Comparison of ENCODE assay signal across 8 cellular contexts in genomic region chr6:36838896-36839818, GRCh38. TPM values are rescaled to one million over a fixed set of nuclear protein-coding genes. Genes with fewer than 3 reads are reported as not detected.
DNase-seq lines count a peak whose midpoint lies in the region; ATAC-seq, FAIRE-seq and TF ChIP-seq lines count a peak whose summit lies in the region.

Gene CPNE5, minus strand, starts transcription at chr6:36839444. Its CDS starts 67 bp downstream, at chr6:36839377.

- H4K20me1 ChIP-seq in BLaER1 = peaks cover 42% of the 10 kb centered on the region

- H3K36me3 ChIP-seq in BLaER1 (no peaks in the 10 kb centered on the region), MG63 (no peaks in the 10 kb centered on the region), colonic mucosa (no peaks in the 10 kb centered on the region), muscle layer of duodenum (ENCODE audit: control insufficient read depth in 1 of 2, insufficient read depth in 2 of 2, low read length in 2 of 2) (no peaks in the 10 kb centered on the region)

- H3K27ac ChIP-seq in BLaER1 = no peak within 1 kb of the TSS
- no peak within 1 kb of the TSS for H3K27ac ChIP-seq in colonic mucosa
- H3K27ac ChIP-seq in muscle layer of duodenum (ENCODE audit: low read length) = no peak within 1 kb of the TSS

- ATAC-seq in GM19035 (IDR thresholded peaks at IDR 0.05; ENCODE audit: unreplicated experiment) (no peak), GM19351 (IDR thresholded peaks at IDR 0.05; ENCODE audit: unreplicated experiment) (no peak), GM19463 (IDR thresholded peaks at IDR 0.05; ENCODE audit: unreplicated experiment) (no peak)

- peak within 1 kb of the TSS; percentile 64 for H3K4me3 ChIP-seq in BLaER1
- peak within 1 kb of the TSS; percentile 36 for H3K4me3 ChIP-seq in MG63
- peak within 1 kb of the TSS; percentile 42 for H3K4me3 ChIP-seq in colonic mucosa
- H3K4me3 ChIP-seq in muscle layer of duodenum (ENCODE audit: low read depth in 1 of 2, low read length in 2 of 2) = peak within 1 kb of the TSS; percentile 37 to 66

- intact Hi-C loops in colonic mucosa (cut with DNase I) = no loop called here

- no peak for TF ChIP-seq POLR2A in H54 (IDR thresholded peaks at IDR 0.05; ENCODE audit: low read depth, low read length)

- H3K27me3 ChIP-seq in BLaER1 (peaks cover 69% of the 10 kb centered on the region), MG63 (0 out of 2 replicates have a peak, but pooled peaks cover 2% of the 10 kb centered on the region), colonic mucosa (peaks cover 15% of the 10 kb centered on the region), muscle layer of duodenum (ENCODE audit: low read depth, low read length) (peaks cover 20% of the 10 kb centered on the region)

- H3K4me1 ChIP-seq in BLaER1 (peaks cover 31% of the 10 kb centered on the region), colonic mucosa (no peaks in the 10 kb centered on the region), muscle layer of duodenum (ENCODE audit: control insufficient read depth in 1 of 2, insufficient read depth in 2 of 2, low read length in 2 of 2) (peaks cover 0 to 21% of the 10 kb centered on the region in 2 donors)

- DNase-seq in MG63 (no peak), colonic mucosa (no peak), H54 (ENCODE audit: insufficient read length, low spot score) (no peak)

- H3K9me3 ChIP-seq in BLaER1 (no peaks in the 10 kb centered on the region), MG63 (no peaks in the 10 kb centered on the region), colonic mucosa (no peaks in the 10 kb centered on the region), muscle layer of duodenum (ENCODE audit: control insufficient read depth in 1 of 2, low read length in 2 of 2) (no peaks in the 10 kb centered on the region)

- peak within 1 kb of the TSS; percentile 91 for H3K4me2 ChIP-seq in BLaER1

- FAIRE-seq in H54 (lab: Jason Lieb, UNC) = no peak

- 0 out of 2 replicates have a peak within 1 kb of the TSS, but pooled peaks have one; percentile 41 for H3K9ac ChIP-seq in BLaER1
- no peak within 1 kb of the TSS for H3K9ac ChIP-seq in colonic mucosa (ENCODE audit: low read depth in 2 of 2, low read length in 2 of 2)

- TF ChIP-seq CTCF in colonic mucosa (IDR thresholded peaks at IDR 0.05) = no peak

RNA-seq across cellular contexts. Expression of gene CPNE5, which starts in this region (rescaled TPM):
- total RNA-seq in MG63 (2014; rRNA removed; shearing (Covaris generic); ENCODE audit: low replicate concordance) = 0.59 TPM in 1 of 2 replicates, not detected in the other
- total RNA-seq in colonic mucosa = 1 to 10 TPM; 4.6 to 8.0 TPM
